13 cellular contexts compared by ENCODE assay signal in genomic region chr6:129317931-129318820, GRCh38.
DNase-seq lines count a peak whose midpoint lies in the region; ATAC-seq and TF ChIP-seq lines count a peak whose summit lies in the region.
"Had no signal": no experiment of that assay in that cellular context is flagged by ENCODE, and none has a peak within 500 bp of the region (broad histone marks: within the 10 kb centered on the region; RNA-seq: fewer than 3 reads in every experiment).

No MANE protein-coding gene starts in this region.

- H3K9ac ChIP-seq in HUES48 (ENCODE audit: low read depth, low read length) = peak overlapping the region; percentile 56; the same call in 1 of the 2 replicates

- H3K27ac Mint-ChIP-seq in naive thymus-derived CD8-positive, alpha-beta T cell = no peak overlapping the region
- H3K27ac Mint-ChIP-seq: CD4-positive, CD25-positive, alpha-beta regulatory T cell; naive thymus-derived CD4-positive, alpha-beta T cell; T-helper 1 cell treated with Interleukin-12 subunit alpha and Interleukin-12 subunit beta and Interleukin-4 antibody, amounts not matched to agents 30 μg/mL and 1 μg/mL, for 36 hours had no signal

- H3K36me3 Mint-ChIP-seq in naive thymus-derived CD8-positive, alpha-beta T cell = no peaks in the 10 kb centered on the region
- H3K36me3 Mint-ChIP-seq: CD4-positive, CD25-positive, alpha-beta regulatory T cell; naive thymus-derived CD4-positive, alpha-beta T cell had no signal

- no peak for ATAC-seq in naive thymus-derived CD8-positive, alpha-beta T cell
- no peak for ATAC-seq in HG02973 (IDR thresholded peaks at IDR 0.05; ENCODE audit: unreplicated experiment)
- ATAC-seq: naive thymus-derived CD4-positive, alpha-beta T cell had no signal

- DNase-seq in AG09309 (ENCODE audit: low read depth) (peak; percentile 28), astrocyte of the hippocampus (ENCODE audit: low read depth, low spot score) (peak; percentile 94), iPS-NIHi11 (ENCODE audit: low spot score) (peak; percentile 64), NCI-H2107 (lab: John Stamatoyannopoulos, UW) (no peak), globus pallidus (ENCODE audit: low spot score) (no peak)
- DNase-seq in naive thymus-derived CD8-positive, alpha-beta T cell = no peak
- DNase-seq: CD4-positive, CD25-positive, alpha-beta regulatory T cell; effector CD8-positive, alpha-beta T cell; naive thymus-derived CD4-positive, alpha-beta T cell; NCI-H187 had no signal

- H3K27ac ChIP-seq in HUES48 (ENCODE audit: low read depth, low read length) = peak overlapping the region; percentile 94

- no peak for TF ChIP-seq CTCF in AG09309 (IDR thresholded peaks at IDR 0.05; ENCODE audit: control insufficient read depth, insufficient read depth, low read depth, low read length, missing control alignments)

- no peaks in the 10 kb centered on the region for H3K9me3 Mint-ChIP-seq in naive thymus-derived CD8-positive, alpha-beta T cell
- H3K9me3 Mint-ChIP-seq: CD4-positive, CD25-positive, alpha-beta regulatory T cell; naive thymus-derived CD4-positive, alpha-beta T cell; T-helper 1 cell treated with Interleukin-12 subunit alpha and Interleukin-12 subunit beta and Interleukin-4 antibody, amounts not matched to agents 30 μg/mL and 1 μg/mL, for 36 hours had no signal

- no peak overlapping the region for H3K4me3 Mint-ChIP-seq in naive thymus-derived CD8-positive, alpha-beta T cell
- H3K4me3 Mint-ChIP-seq: CD4-positive, CD25-positive, alpha-beta regulatory T cell; naive thymus-derived CD4-positive, alpha-beta T cell; T-helper 1 cell treated with Interleukin-12 subunit alpha and Interleukin-12 subunit beta and Interleukin-4 antibody, amounts not matched to agents 30 μg/mL and 1 μg/mL, for 36 hours had no signal

- H3K4me3 ChIP-seq in AG09309 (ENCODE audit: control insufficient read depth, low read depth, low read length) = no peak overlapping the region
- peak overlapping the region; percentile 33 for H3K4me3 ChIP-seq in HUES48 (ENCODE audit: low read depth, low read length)

- H3K27me3 Mint-ChIP-seq in naive thymus-derived CD8-positive, alpha-beta T cell = peaks cover 2 to 25% (median 3%) of the 10 kb centered on the region in 5 donors

- POLR2A ChIA-PET in naive thymus-derived CD8-positive, alpha-beta T cell (lab: Charles Lee) = no interaction called here

- peaks cover 39% of the 10 kb centered on the region for H3K4me1 ChIP-seq in HUES48 (ENCODE audit: control insufficient read depth, insufficient read depth, low read length)

- H3K27me3 ChIP-seq in HUES48 (ENCODE audit: control insufficient read depth, insufficient read depth, low read length) = no peaks in the 10 kb centered on the region

- H3K36me3 ChIP-seq in HUES48 (ENCODE audit: control insufficient read depth, insufficient read depth, low read length) = no peaks in the 10 kb centered on the region

- H3K9me3 ChIP-seq in HUES48 (ENCODE audit: control insufficient read depth, insufficient read depth, low read length) = no peaks in the 10 kb centered on the region

- peaks cover 0 to 1% (median 0%) of the 10 kb centered on the region in 4 donors for H3K4me1 Mint-ChIP-seq in naive thymus-derived CD8-positive, alpha-beta T cell
- H3K4me1 Mint-ChIP-seq: CD4-positive, CD25-positive, alpha-beta regulatory T cell; naive thymus-derived CD4-positive, alpha-beta T cell had no signal

Comparison
In these comparisons a context has a peak if more than half of its experiments do, and no peak if none do; other contexts are left out.
1. DNase-seq: peak in AG09309 (single experiment), astrocyte of the hippocampus (single experiment) and iPS-NIHi11 (single experiment); none in NCI-H2107 (single experiment), naive thymus-derived CD8-positive, alpha-beta T cell (0 of 10) and globus pallidus (single experiment).